In genomic region chr7:46752881-46753366, GRCh38 we compare ENCODE assay signal across 9 cellular contexts.
DNase-seq lines count a peak whose midpoint lies in the region; ATAC-seq, FAIRE-seq and TF ChIP-seq lines count a peak whose summit lies in the region.
"Had no signal": no experiment of that assay in that cellular context is flagged by ENCODE, and none has a peak within 500 bp of the region (broad histone marks: within the 10 kb centered on the region; RNA-seq: fewer than 3 reads in every experiment).

No MANE protein-coding gene starts in this region.

- TF ChIP-seq RAD21 in A549 (conservative IDR thresholded peaks at IDR 0.05 in 1 of 2, IDR thresholded peaks at IDR 0.05 in 1 of 2) (peak; percentile 2 to 44; a peak in 2 of 5 replicates), IMR-90 (IDR thresholded peaks at IDR 0.05; ENCODE audit: low read length) (no peak)

- H3K9ac ChIP-seq in IMR-90 (ENCODE audit: low read depth, low read length): no peak overlapping the region

- POLR2A ChIA-PET in A549 (lab: Yijun Ruan, JAX) (interaction anchor here (0.8 kb wide), 1 partner anchor 832 kb away, joined by 3 read pairs; the partner anchor contains the start of gene IGFBP3), IMR-90 (lab: Charles Lee; ENCODE audit: unreplicated experiment) (no interaction called here)

- H4K8ac ChIP-seq in IMR-90 (ENCODE audit: low read depth in 2 of 2, low read length in 2 of 2): peak overlapping the region in 1 of 2 experiments; percentile 32; a peak in 2 of 4 replicates

- H3K36me3 ChIP-seq in IMR-90 (ENCODE audit: control insufficient read depth, insufficient read depth, low read length) (no peaks in the 10 kb centered on the region), kidney epithelial cell (ENCODE audit: control insufficient read depth, insufficient read depth, low read length) (no peaks in the 10 kb centered on the region)

- peaks cover 41% of the 10 kb centered on the region for H3K4me1 ChIP-seq in A549
- H3K4me1 ChIP-seq in IMR-90 (ENCODE audit: control insufficient read depth, insufficient read depth, low read length): peaks cover 12% of the 10 kb centered on the region

- no peak overlapping the region for H3K23ac ChIP-seq in IMR-90 (ENCODE audit: low read depth, low read length)

- in situ Hi-C loops in IMR-90 (cut with MboI; ENCODE audit: low sequenced_read_pairs) (no loop called here), astrocyte of the spinal cord (cut with HindIII; ENCODE audit: low sequenced_read_pairs) (no loop called here)

- no peaks in the 10 kb centered on the region for H3K79me1 ChIP-seq in IMR-90 (ENCODE audit: low read depth in 1 of 2, low read length in 2 of 2)

- peak; percentile 34 to 54 for DNase-seq in A549 (ENCODE audit: low read depth in 1 of 2, low spot score in 1 of 2)
- peak; percentile 77 for DNase-seq in IMR-90
- peak; percentile 90 for DNase-seq in astrocyte of the spinal cord (ENCODE audit: low read depth, low spot score)
- peak; percentile 49 for DNase-seq in kidney epithelial cell (ENCODE audit: low read depth)
- no peak for DNase-seq in activated CD4-positive, alpha-beta T cell treated with anti-CD3 and anti-CD28 coated beads, Interleukin-2, amount 50 U/mL, for 48 hours
- DNase-seq: GDM1 had no signal

- H3K56ac ChIP-seq in IMR-90 (ENCODE audit: extremely low read depth, insufficient read depth, low read length): no peak overlapping the region

- TF ChIP-seq POLR2A in A549 (IDR thresholded peaks at IDR 0.05; ENCODE audit: low read length): no peak
- TF ChIP-seq POLR2A in IMR-90 (IDR thresholded peaks at IDR 0.05; ENCODE audit: low read depth, low read length): no peak

- TF ChIP-seq EP300 in A549 (IDR thresholded peaks at IDR 0.05): peak; percentile 70 to 78; a peak in 4 of 5 replicates

- CTCF ChIA-PET in A549 (lab: Yijun Ruan, JAX): no interaction called here
- CTCF ChIA-PET in IMR-90 (lab: Yijun Ruan, JAX): interaction anchor here (0.6 kb wide), 1 partner anchor 156 kb away, joined by 3 read pairs; no protein-coding TSS in a partner anchor

- dilution Hi-C loops in IMR-90 (cut with HindIII; ENCODE audit: low sequenced_read_pairs, unreplicated experiment): no loop called here

- peak overlapping the region; percentile 27; the same call in 1 of the 2 replicates for H3K18ac ChIP-seq in IMR-90 (ENCODE audit: low read depth, low read length)

- peaks cover 11% of the 10 kb centered on the region for H3K9me1 ChIP-seq in IMR-90 (ENCODE audit: insufficient read depth, low read length)

- H2BK120ac ChIP-seq in IMR-90 (ENCODE audit: low read depth, low read length): peak overlapping the region; percentile 28; the same call in 1 of the 2 replicates

- no peak overlapping the region; the same call in 1 of the 2 replicates for H3K4ac ChIP-seq in IMR-90 (ENCODE audit: low read depth, low read length)

- no TSS peak for BruUV-seq in IMR-90 (replicated peaks; lab: Mats Ljungman, UMichigan)

- WGBS in A549 (ENCODE audit: missing lambda C conversion rate): 20% methylated on average over 3 of the region's 3 CpGs
- no CpG with 5 or more reads among the region's 3 CpGs for WGBS in IMR-90 (ENCODE audit: extremely low coverage in 2 of 2, insufficient read length in 1 of 2), 2 experiments

- H2AFZ ChIP-seq in IMR-90 (replicated peaks; ENCODE audit: low read length, poor library complexity): no peak overlapping the region

- H3K14ac ChIP-seq in IMR-90 (replicated peaks; ENCODE audit: low read depth, low read length): no peak overlapping the region

- ATAC-seq in A549 (peak; percentile 65 to 74), IMR-90 (ENCODE audit: low read depth) (peak; percentile 74), HG03442 (IDR thresholded peaks at IDR 0.05; ENCODE audit: unreplicated experiment) (no peak), GM19467 (IDR thresholded peaks at IDR 0.05; ENCODE audit: unreplicated experiment) (no peak), GM19452 (IDR thresholded peaks at IDR 0.05; ENCODE audit: unreplicated experiment) (no peak)

- H2BK15ac ChIP-seq in IMR-90 (ENCODE audit: low read depth, low read length): 0 out of 3 replicates have a peak overlapping the region, but pooled peaks have one; percentile 26

- no peak overlapping the region for H4K91ac ChIP-seq in IMR-90 (ENCODE audit: insufficient read depth, low read depth, low read length)

- no peaks in the 10 kb centered on the region for H3K9me3 ChIP-seq in A549
- no peaks in the 10 kb centered on the region for H3K9me3 ChIP-seq in IMR-90 (ENCODE audit: control insufficient read depth, insufficient read depth, low read length)

- peak overlapping the region; percentile 49; the same call in 1 of the 2 replicates for H4K5ac ChIP-seq in IMR-90 (ENCODE audit: low read depth, low read length)

- H3K27ac ChIP-seq in A549 (peak overlapping the region; percentile 77 to 79), IMR-90 (ENCODE audit: insufficient read depth, low read length) (no peak overlapping the region)

- H2AK9ac ChIP-seq in IMR-90 (replicated peaks; ENCODE audit: low read depth, low read length, poor library complexity): no peak overlapping the region

- H2AK5ac ChIP-seq in IMR-90 (ENCODE audit: low read depth, low read length): no peak overlapping the region

- peak overlapping the region; percentile 29; the same call in 1 of the 2 replicates for H2BK20ac ChIP-seq in IMR-90 (ENCODE audit: low read depth, low read length)

- H3K4me3 ChIP-seq in A549 (no peak overlapping the region), IMR-90 (ENCODE audit: insufficient read depth, low read depth, low read length) (no peak overlapping the region), astrocyte of the spinal cord (ENCODE audit: low read depth, low read length) (no peak overlapping the region), kidney epithelial cell (ENCODE audit: low read depth, low read length) (no peak overlapping the region)

- TF ChIP-seq CTCF in A549 (IDR thresholded peaks at IDR 0.05): no peak
- TF ChIP-seq CTCF in IMR-90 (conservative IDR thresholded peaks at IDR 0.05; ENCODE audit: low read depth, low read length): no peak
- no peak for TF ChIP-seq CTCF in astrocyte of the spinal cord (IDR thresholded peaks at IDR 0.05; ENCODE audit: low read depth, low read length)
- no peak for TF ChIP-seq CTCF in kidney epithelial cell (IDR thresholded peaks at IDR 0.05; ENCODE audit: insufficient read depth, low read length, poor library complexity, severe bottlenecking)

- peak overlapping the region; percentile 86 for H2BK5ac ChIP-seq in IMR-90 (ENCODE audit: low read depth, low read length, poor library complexity, severe bottlenecking)

- no peaks in the 10 kb centered on the region for H4K20me1 ChIP-seq in IMR-90 (ENCODE audit: insufficient read depth, low read length)

- intact Hi-C loops in IMR-90 (cut with micrococcal nuclease): loop anchor here (5.0 to 10.0 kb wide), 2 partner anchors 608 to 831 kb away; partner anchors contain the start of gene IGFBP3

- H3K4me2 ChIP-seq in A549: peak overlapping the region; percentile 38
- H3K4me2 ChIP-seq in IMR-90 (ENCODE audit: low read depth, low read length): peak overlapping the region; percentile 38; the same call in 1 of the 2 replicates

- FAIRE-seq in A549 (lab: Jason Lieb, UNC): no peak

- H3K27me3 ChIP-seq in IMR-90 (ENCODE audit: control insufficient read depth, insufficient read depth, low read length) (no peaks in the 10 kb centered on the region), kidney epithelial cell (ENCODE audit: control insufficient read depth, insufficient read depth, low read length) (no peaks in the 10 kb centered on the region)

TF ChIP-seq in A549, 52 proteins besides CTCF, POLR2A, EP300 and RAD21 (continues in another document):
- no peak for TF ChIP-seq ELK1 (IDR thresholded peaks at IDR 0.05; ENCODE audit: low read depth, low read length)
- TF ChIP-seq NR3C1 (IDR thresholded peaks at IDR 0.05): no peak
- TF ChIP-seq MYC (IDR thresholded peaks at IDR 0.05; ENCODE audit: borderline replicate concordance, low read length): no peak

TF ChIP-seq in IMR-90, 13 proteins besides CTCF, POLR2A, EP300 and RAD21:
- TF ChIP-seq CHD1 (IDR thresholded peaks at IDR 0.05; ENCODE audit: low read depth, low read length) (no peak), MAFK (IDR thresholded peaks at IDR 0.05; ENCODE audit: low read depth, low read length) (no peak), RCOR1 (IDR thresholded peaks at IDR 0.05; ENCODE audit: insufficient replicate concordance, low read length) (no peak), FOS (IDR thresholded peaks at IDR 0.05; ENCODE audit: low read depth, low read length) (peak; percentile 21; the same call in 1 of the 2 replicates), BHLHE40 (IDR thresholded peaks at IDR 0.05; ENCODE audit: low read depth, low read length) (peak; percentile 78), RFX5 (IDR thresholded peaks at IDR 0.05; ENCODE audit: low read depth, low read length) (no peak), CEBPB (IDR thresholded peaks at IDR 0.05; ENCODE audit: low read depth, low read length) (peak; percentile 77), MXI1 (IDR thresholded peaks at IDR 0.05; ENCODE audit: borderline replicate concordance, low read depth, low read length) (no peak), SMC3 (IDR thresholded peaks at IDR 0.05; ENCODE audit: low read depth, low read length) (no peak), NFE2L2 (IDR thresholded peaks at IDR 0.05; ENCODE audit: low read depth, low read length) (no peak), ELK1 (IDR thresholded peaks at IDR 0.05; ENCODE audit: borderline replicate concordance, low read depth, low read length) (no peak), USF2 (IDR thresholded peaks at IDR 0.05; ENCODE audit: low read depth, low read length) (no peak)
TF ChIP-seq in IMR-90: peak in this region for 3.

Comparison
In these comparisons a context has a peak if more than half of its experiments do, and no peak if none do; other contexts are left out.
1. ATAC-seq: peak in A549 (2 of 2) and IMR-90 (single experiment); none in HG03442 (single experiment), GM19467 (single experiment) and GM19452 (single experiment).
2. DNase-seq: peak in A549 (2 of 2), IMR-90 (single experiment), astrocyte of the spinal cord (single experiment) and kidney epithelial cell (single experiment); none in activated CD4-positive, alpha-beta T cell treated with anti-CD3 and anti-CD28 coated beads, Interleukin-2, amount 50 U/mL, for 48 hours (0 of 2).